15 cellular contexts compared by ENCODE assay signal in the genomic region with DNA sequence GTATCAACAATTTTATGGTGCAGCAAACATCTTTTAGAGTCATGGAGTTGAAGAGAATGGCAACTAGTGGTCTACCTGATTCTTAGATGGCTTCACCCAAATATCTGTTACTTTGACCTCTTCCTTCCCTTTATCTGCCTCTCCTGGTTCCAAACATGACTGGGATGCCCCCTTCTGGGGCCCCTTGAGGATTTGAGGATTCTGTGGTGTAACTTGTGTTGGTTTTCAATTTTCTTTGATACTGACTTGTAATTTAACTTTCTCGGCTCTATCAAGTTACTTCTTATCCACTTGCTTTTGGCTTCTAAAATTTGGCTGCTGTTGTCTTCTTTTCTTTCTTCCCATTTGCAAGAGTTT.
DNase-seq lines count a peak whose midpoint lies in the region; ATAC-seq and TF ChIP-seq lines count a peak whose summit lies in the region.
"Had no signal": no experiment of that assay in that cellular context is flagged by ENCODE, and none has a peak within 500 bp of the region (broad histone marks: within the 10 kb centered on the region; RNA-seq: fewer than 3 reads in every experiment).

No MANE protein-coding gene starts in this region.

- no peak overlapping the region for H2BK120ac ChIP-seq in H9 (ENCODE audit: low read depth, low read length, poor library complexity, severe bottlenecking)

- H2BK5ac ChIP-seq in H9 (ENCODE audit: insufficient read length, low read length), result no peak overlapping the region

- H4K5ac ChIP-seq in H9 (ENCODE audit: insufficient read length, low read depth, low read length), result no peak overlapping the region

- peak overlapping the region; percentile 57 to 94 (median 72) for H3K4me2 ChIP-seq in BLaER1 treated with 17β-estradiol and CSF1 and Interleukin-3, amounts not matched to agents 10 nM and 100 nM
- no peak overlapping the region for H3K4me2 ChIP-seq in H9 (ENCODE audit: insufficient read depth, insufficient read length, low read length)
- no peak overlapping the region for H3K4me2 ChIP-seq in parathyroid adenoma (ENCODE audit: low read length)
- H3K4me2 ChIP-seq: A549 had no signal

- H3T11ph ChIP-seq in H9 (ENCODE audit: low read length), result no peak overlapping the region

- H2AFZ ChIP-seq in H9 (ENCODE audit: low read length) (no peak overlapping the region), parathyroid adenoma (peak overlapping the region; percentile 43)

- H3K79me2 ChIP-seq in H9 (ENCODE audit: insufficient read depth, low read length) (no peaks in the 10 kb centered on the region), parathyroid adenoma (no peaks in the 10 kb centered on the region)

- H3K23ac ChIP-seq in H9 (ENCODE audit: insufficient read length, low read depth, low read length), result no peak overlapping the region

- H2BK20ac ChIP-seq in H9 (ENCODE audit: low read depth, low read length, poor library complexity, severe bottlenecking), result no peak overlapping the region

- no peak overlapping the region for H2AK5ac ChIP-seq in H9 (ENCODE audit: insufficient read length, low read length)

- H3K36me3 Mint-ChIP-seq in H9 (ENCODE audit: insufficient read depth in 1 of 3, low read depth in 3 of 3), result no peaks in the 10 kb centered on the region
- no peaks in the 10 kb centered on the region for H3K36me3 Mint-ChIP-seq in endodermal cell (ENCODE audit: low read depth)
- H3K36me3 Mint-ChIP-seq: CD8-positive, alpha-beta memory T cell had no signal

- H3K4me3 Mint-ChIP-seq in H9, result no peak overlapping the region
- H3K4me3 Mint-ChIP-seq in endodermal cell, result no peak overlapping the region
- H3K4me3 Mint-ChIP-seq: CD8-positive, alpha-beta memory T cell; IgD-negative memory B cell had no signal

- H3K14ac ChIP-seq in H9 (ENCODE audit: insufficient read depth, low read length), result no peak overlapping the region

- no CpG with 5 or more reads among the region's 1 CpG for WGBS in H9 (ENCODE audit: extremely low coverage, insufficient read length, low lambda C conversion rate)
- 85% methylated on average over 1 of the region's 1 CpG; no CpG with 5 or more reads in 1 of the 2 experiments for WGBS in endodermal cell (ENCODE audit: insufficient coverage in 1 of 2, insufficient read length in 1 of 2), 2 experiments

- no peak overlapping the region for H2BK15ac ChIP-seq in H9 (ENCODE audit: low read depth, low read length)

- peaks cover 19 to 38% (median 28%) of the 10 kb centered on the region in 10 experiments for H3K4me1 ChIP-seq in BLaER1 treated with 17β-estradiol and CSF1 and Interleukin-3, amounts not matched to agents 10 nM and 100 nM
- H3K4me1 ChIP-seq in H9 (ENCODE audit: insufficient read depth, low read length), result no peaks in the 10 kb centered on the region
- H3K4me1 ChIP-seq in endodermal cell (ENCODE audit: control insufficient read depth, insufficient read depth, low read length), result no peaks in the 10 kb centered on the region
- H3K4me1 ChIP-seq in parathyroid adenoma, result no peaks in the 10 kb centered on the region
- H3K4me1 ChIP-seq: A549, BE2C, Caco-2 had no signal

- H3K27me3 Mint-ChIP-seq in H9 (ENCODE audit: low read depth) (no peaks in the 10 kb centered on the region), endodermal cell (ENCODE audit: insufficient read depth) (no peaks in the 10 kb centered on the region)

- H4K91ac ChIP-seq in H9 (ENCODE audit: insufficient read length, low read depth, low read length), result no peak overlapping the region

- no peak for ATAC-seq in HG03571 (IDR thresholded peaks at IDR 0.05; ENCODE audit: unreplicated experiment)
- ATAC-seq: A549 had no signal

- peak overlapping the region in 8 of 11 experiments; percentile 47 to 79 (median 64); a peak in 14 of 22 replicates for H3K27ac ChIP-seq in BLaER1 treated with 17β-estradiol and CSF1 and Interleukin-3, amounts not matched to agents 10 nM and 100 nM
- no peak overlapping the region for H3K27ac ChIP-seq in H9 (ENCODE audit: insufficient read length, low read depth, low read length)
- H3K27ac ChIP-seq in endodermal cell (ENCODE audit: low read depth, low read length), result no peak overlapping the region
- no peak overlapping the region for H3K27ac ChIP-seq in parathyroid adenoma
- H3K27ac ChIP-seq: A549 had no signal

- DNase-seq in H9 (no peak), endodermal cell (no peak), MG63 (no peak), GM13976 (ENCODE audit: low spot score) (no peak)
- DNase-seq: BE2C; Caco-2; CD8-positive, alpha-beta memory T cell; DND-41; GDM1; H7 had no signal

- H3K9ac ChIP-seq in BLaER1 treated with 17β-estradiol and CSF1 and Interleukin-3, amounts not matched to agents 10 nM and 100 nM, result peak overlapping the region in 6 of 11 experiments; percentile 5 to 66 (median 53); a peak in 9 of 22 replicates
- H3K9ac ChIP-seq in H9 (ENCODE audit: extremely low read depth, insufficient read length, low read length), result no peak overlapping the region
- no peak overlapping the region for H3K9ac ChIP-seq in endodermal cell (ENCODE audit: extremely low read depth, low read length, poor library complexity, severe bottlenecking)
- H3K9ac ChIP-seq in parathyroid adenoma, result no peak overlapping the region

- no peak overlapping the region for H3K18ac ChIP-seq in H9 (ENCODE audit: insufficient read length, low read depth, low read length)

- no peaks in the 10 kb centered on the region for H3K27me3 ChIP-seq in BLaER1 treated with 17β-estradiol and CSF1 and Interleukin-3, amounts not matched to agents 10 nM and 100 nM
- no peaks in the 10 kb centered on the region for H3K27me3 ChIP-seq in H9 (ENCODE audit: insufficient read depth, low read length)
- H3K27me3 ChIP-seq in endodermal cell (ENCODE audit: control insufficient read depth, insufficient read depth, low read length, poor library complexity, severe bottlenecking), result no peaks in the 10 kb centered on the region
- H3K27me3 ChIP-seq in parathyroid adenoma (ENCODE audit: control insufficient read depth, insufficient read depth, low read length), result no peaks in the 10 kb centered on the region
- no peaks in the 10 kb centered on the region for H3K27me3 ChIP-seq in MG63
- H3K27me3 ChIP-seq: BE2C had no signal

- H3K4ac ChIP-seq in H9 (ENCODE audit: low read depth, low read length), result no peak overlapping the region

- H3K56ac ChIP-seq in H9 (ENCODE audit: insufficient read length, low read depth, low read length), result no peak overlapping the region

- no peak overlapping the region for H4K8ac ChIP-seq in H9 (replicated peaks; ENCODE audit: insufficient read length, low read depth, low read length)

- H3K79me1 ChIP-seq in H9 (ENCODE audit: insufficient read depth, low read depth, low read length, poor library complexity, severe bottlenecking), result no peaks in the 10 kb centered on the region

- H3K9me3 ChIP-seq in BLaER1 treated with 17β-estradiol and CSF1 and Interleukin-3, amounts not matched to agents 10 nM and 100 nM (replicated peaks in 1 of 11), result no peaks in the 10 kb centered on the region
- H3K9me3 ChIP-seq in H9 (ENCODE audit: control insufficient read depth, low read depth, low read length) (no peaks in the 10 kb centered on the region), endodermal cell (ENCODE audit: control insufficient read depth, low read length) (no peaks in the 10 kb centered on the region), parathyroid adenoma (ENCODE audit: control insufficient read depth, low read length) (no peaks in the 10 kb centered on the region), MG63 (no peaks in the 10 kb centered on the region)
- H3K9me3 ChIP-seq: A549, BE2C, Caco-2 had no signal

- H3K9me3 Mint-ChIP-seq in H9 (no peaks in the 10 kb centered on the region), endodermal cell (no peaks in the 10 kb centered on the region)
- H3K9me3 Mint-ChIP-seq: IgD-negative memory B cell had no signal

- peak overlapping the region in 4 of 10 experiments; percentile 24 to 38 (median 32); a peak in 4 of 20 replicates for H3K4me3 ChIP-seq in BLaER1 treated with 17β-estradiol and CSF1 and Interleukin-3, amounts not matched to agents 10 nM and 100 nM
- H3K4me3 ChIP-seq in endodermal cell (ENCODE audit: low read length) (no peak overlapping the region), parathyroid adenoma (ENCODE audit: low read depth, low read length) (no peak overlapping the region), MG63 (no peak overlapping the region)
- H3K4me3 ChIP-seq: A549 had no signal

- H2BK12ac ChIP-seq in H9 (ENCODE audit: insufficient read length, low read depth, low read length), result no peak overlapping the region

- no peaks in the 10 kb centered on the region for H4K20me1 ChIP-seq in BLaER1 treated with 17β-estradiol and CSF1 and Interleukin-3, amounts not matched to agents 10 nM and 100 nM
- H4K20me1 ChIP-seq in H9 (ENCODE audit: control insufficient read depth, insufficient read depth, insufficient read length), result no peaks in the 10 kb centered on the region

- no peaks in the 10 kb centered on the region for H3K23me2 ChIP-seq in H9 (ENCODE audit: insufficient read length, low read depth, low read length, poor library complexity, severe bottlenecking)

- H3K4me1 Mint-ChIP-seq in H9 (peaks cover 5% of the 10 kb centered on the region in 2 experiments; a peak in 3 of 4 replicates), endodermal cell (no peaks in the 10 kb centered on the region)
- H3K4me1 Mint-ChIP-seq: CD8-positive, alpha-beta memory T cell; IgD-negative memory B cell had no signal

- H3K27ac Mint-ChIP-seq in H9, result 0 out of 7 replicates have a peak overlapping the region, but pooled peaks of 1 of the 3 experiments have one; percentile 57
- no peak overlapping the region for H3K27ac Mint-ChIP-seq in endodermal cell
- H3K27ac Mint-ChIP-seq: CD8-positive, alpha-beta memory T cell; IgD-negative memory B cell had no signal

- no peaks in the 10 kb centered on the region for H3K36me3 ChIP-seq in BLaER1 treated with 17β-estradiol and CSF1 and Interleukin-3, amounts not matched to agents 10 nM and 100 nM
- no peaks in the 10 kb centered on the region for H3K36me3 ChIP-seq in endodermal cell (ENCODE audit: control insufficient read depth, insufficient read depth, low read length)
- no peaks in the 10 kb centered on the region for H3K36me3 ChIP-seq in parathyroid adenoma (ENCODE audit: control insufficient read depth, insufficient read depth, low read length)
- no peaks in the 10 kb centered on the region for H3K36me3 ChIP-seq in MG63
- H3K36me3 ChIP-seq: BE2C had no signal

- in situ Hi-C loops in GM13976 (cut with MboI; ENCODE audit: low sequenced_read_pairs, unreplicated experiment), result no loop called here

- TF ChIP-seq CTCF in H9 (conservative IDR thresholded peaks at IDR 0.05) (peak; percentile 31; the same call in 2 of the 3 replicates), endodermal cell (conservative IDR thresholded peaks at IDR 0.05) (peak; percentile 35), parathyroid adenoma (IDR thresholded peaks at IDR 0.05) (no peak), GM13976 (IDR thresholded peaks at IDR 0.05; ENCODE audit: borderline replicate concordance, control extremely low read depth, extremely low read depth, insufficient read depth, missing control alignments) (no peak)

Comparison
In these comparisons a context has a peak if more than half of its experiments do, and no peak if none do; other contexts are left out.
1. H3K27ac ChIP-seq: peak in BLaER1 treated with 17β-estradiol and CSF1 and Interleukin-3, amounts not matched to agents 10 nM and 100 nM (8 of 11); none in H9 (single experiment), endodermal cell (single experiment) and parathyroid adenoma (single experiment).
2. H3K4me2 ChIP-seq: peak in BLaER1 treated with 17β-estradiol and CSF1 and Interleukin-3, amounts not matched to agents 10 nM and 100 nM (11 of 11); none in H9 (single experiment) and parathyroid adenoma (single experiment).
3. H3K9ac ChIP-seq: peak in BLaER1 treated with 17β-estradiol and CSF1 and Interleukin-3, amounts not matched to agents 10 nM and 100 nM (6 of 11); none in H9 (single experiment), endodermal cell (single experiment) and parathyroid adenoma (single experiment).
4. CTCF ChIP-seq: peak in H9 (single experiment) and endodermal cell (single experiment); none in parathyroid adenoma (single experiment) and GM13976 (single experiment).